ENCODE assay signal across 21 cellular contexts in genomic region chr7:97601941-97602457, GRCh38.
DNase-seq lines count a peak whose midpoint lies in the region; ATAC-seq and TF ChIP-seq lines count a peak whose summit lies in the region.
"Had no signal": no experiment of that assay in that cellular context is flagged by ENCODE, and none has a peak within 500 bp of the region (broad histone marks: within the 10 kb centered on the region; RNA-seq: fewer than 3 reads in every experiment).

No MANE protein-coding gene starts in this region.

- H3K27me3 ChIP-seq in heart right ventricle, result peaks cover 0 to 3% (median 0%) of the 10 kb centered on the region in 7 donors
- H3K27me3 ChIP-seq: BLaER1 had no signal

- no peak overlapping the region for H3K27ac ChIP-seq in heart right ventricle
- H3K27ac ChIP-seq: BLaER1 had no signal

- no peaks in the 10 kb centered on the region for H3K9me3 ChIP-seq in heart right ventricle
- H3K9me3 ChIP-seq: BLaER1, HAP-1 had no signal

- no peak for TF ChIP-seq CTCF in heart right ventricle (IDR thresholded peaks at IDR 0.05)

- no peaks in the 10 kb centered on the region for H3K27me3 Mint-ChIP-seq in stimulated activated naive B cell treated with anti-CD40 and anti-IgM and Interleukin-4, amounts not matched to agents 10 μg/mL and 1 μg/mL and 100 μg/mL, for 72 hours
- H3K27me3 Mint-ChIP-seq: activated CD4-positive, alpha-beta memory T cell treated with anti-CD3 and anti-CD28 coated beads, Interleukin-2, amount 10 ng/mL, durations not matched to agents 7 days and 5 days; central memory CD8-positive, alpha-beta T cell had no signal

- no peaks in the 10 kb centered on the region for H3K9me3 Mint-ChIP-seq in stimulated activated naive B cell treated with anti-CD40 and anti-IgM and Interleukin-4, amounts not matched to agents 10 μg/mL and 1 μg/mL and 100 μg/mL, for 72 hours
- H3K9me3 Mint-ChIP-seq: activated T-helper 1 cell treated with anti-CD3 and anti-CD28 coated beads, Interleukin-12 subunit alpha, Interleukin-12 subunit beta, Interleukin-2, Interleukin-4 antibody, amounts not matched to agents 30 ng/mL and 10 ng/mL and 1 ng/mL, durations not matched to agents 14 hours and 24 hours and 36 hours had no signal

- H3K4me3 Mint-ChIP-seq in stimulated activated naive B cell treated with anti-CD40 and anti-IgM and Interleukin-4, amounts not matched to agents 10 μg/mL and 1 μg/mL and 100 μg/mL, for 72 hours, result no peak overlapping the region
- H3K4me3 Mint-ChIP-seq: activated CD4-positive, alpha-beta memory T cell treated with anti-CD3 and anti-CD28 coated beads, Interleukin-2, amount 10 ng/mL, durations not matched to agents 7 days and 5 days; activated T-helper 1 cell treated with anti-CD3 and anti-CD28 coated beads, Interleukin-12 subunit alpha, Interleukin-12 subunit beta, Interleukin-2, Interleukin-4 antibody, amounts not matched to agents 30 ng/mL and 10 ng/mL and 1 ng/mL, durations not matched to agents 14 hours and 24 hours and 36 hours; central memory CD8-positive, alpha-beta T cell had no signal

- H3K4me1 ChIP-seq in heart right ventricle, result no peaks in the 10 kb centered on the region
- H3K4me1 ChIP-seq: HAP-1 had no signal

- H3K4me3 ChIP-seq in heart right ventricle, result no peak overlapping the region
- H3K4me3 ChIP-seq: BLaER1, HAP-1 had no signal

- H3K36me3 ChIP-seq in heart right ventricle, result no peaks in the 10 kb centered on the region
- H3K36me3 ChIP-seq: BLaER1, HAP-1 had no signal

- intact Hi-C loops in heart right ventricle (cut with DNase I), result no loop called here

- WGBS in heart right ventricle, 2 donors, result 72 to 73% methylated on average over 1 of the region's 1 CpG

- H3K36me3 Mint-ChIP-seq in stimulated activated naive B cell treated with anti-CD40 and anti-IgM and Interleukin-4, amounts not matched to agents 10 μg/mL and 1 μg/mL and 100 μg/mL, for 72 hours, result no peaks in the 10 kb centered on the region

- peaks cover 3 to 11% of the 10 kb centered on the region in 2 donors for H3K4me1 Mint-ChIP-seq in stimulated activated naive B cell treated with anti-CD40 and anti-IgM and Interleukin-4, amounts not matched to agents 10 μg/mL and 1 μg/mL and 100 μg/mL, for 72 hours
- H3K4me1 Mint-ChIP-seq: activated CD4-positive, alpha-beta memory T cell treated with anti-CD3 and anti-CD28 coated beads, Interleukin-2, amount 10 ng/mL, durations not matched to agents 7 days and 5 days; central memory CD8-positive, alpha-beta T cell had no signal

- ATAC-seq in GM18909 (IDR thresholded peaks at IDR 0.05; ENCODE audit: poor library complexity, unreplicated experiment) (peak; percentile 85), GM21717 (IDR thresholded peaks at IDR 0.05; ENCODE audit: unreplicated experiment) (peak; percentile 63), HG03108 (IDR thresholded peaks at IDR 0.05; ENCODE audit: unreplicated experiment) (peak; percentile 79), heart right ventricle (no peak)
- ATAC-seq in stimulated activated naive B cell treated with anti-CD40 and anti-IgM and Interleukin-4, amounts not matched to agents 10 μg/mL and 1 μg/mL and 100 μg/mL, for 72 hours (replicated peaks), result peak; percentile 46 to 61
- ATAC-seq: left colon had no signal

- no peak for DNase-seq in stimulated activated naive B cell treated with anti-CD40 and anti-IgM and Interleukin-4, amounts not matched to agents 10 μg/mL and 1 μg/mL and 100 μg/mL, for 72 hours
- DNase-seq in AG08396 (ENCODE audit: low spot score), result no peak
- no peak for DNase-seq in heart right ventricle
- DNase-seq in NCI-H2029 treated with DMSO at 0.1 percent for 48 hours (lab: John Stamatoyannopoulos, UW), result no peak
- DNase-seq: activated CD4-positive, alpha-beta memory T cell treated with anti-CD3 and anti-CD28 coated beads, Interleukin-2, amount 10 ng/mL, durations not matched to agents 7 days and 5 days; amygdala; DMS153; hippocampal formation; left colon; MM.1S; NCI-H2107; nucleus accumbens; stimulated activated CD4-positive, alpha-beta T cell treated with anti-CD3 and anti-CD28 coated beads, Interleukin-4, amount 100 ng/mL, for 24 hours; SW 1271 had no signal

- no peak overlapping the region for H3K27ac Mint-ChIP-seq in stimulated activated naive B cell treated with anti-CD40 and anti-IgM and Interleukin-4, amounts not matched to agents 10 μg/mL and 1 μg/mL and 100 μg/mL, for 72 hours
- H3K27ac Mint-ChIP-seq: activated CD4-positive, alpha-beta memory T cell treated with anti-CD3 and anti-CD28 coated beads, Interleukin-2, amount 10 ng/mL, durations not matched to agents 7 days and 5 days; activated T-helper 1 cell treated with anti-CD3 and anti-CD28 coated beads, Interleukin-12 subunit alpha, Interleukin-12 subunit beta, Interleukin-2, Interleukin-4 antibody, amounts not matched to agents 30 ng/mL and 10 ng/mL and 1 ng/mL, durations not matched to agents 14 hours and 24 hours and 36 hours had no signal

Comparison
In these comparisons a context has a peak if more than half of its experiments do, and no peak if none do; other contexts are left out.
1. ATAC-seq: peak in GM18909 (single experiment), GM21717 (single experiment), HG03108 (single experiment) and stimulated activated naive B cell treated with anti-CD40 and anti-IgM and Interleukin-4, amounts not matched to agents 10 μg/mL and 1 μg/mL and 100 μg/mL, for 72 hours (2 of 2); none in heart right ventricle (0 of 8).